Comparison of ENCODE assay signal across 1 cellular context in the genomic region with DNA sequence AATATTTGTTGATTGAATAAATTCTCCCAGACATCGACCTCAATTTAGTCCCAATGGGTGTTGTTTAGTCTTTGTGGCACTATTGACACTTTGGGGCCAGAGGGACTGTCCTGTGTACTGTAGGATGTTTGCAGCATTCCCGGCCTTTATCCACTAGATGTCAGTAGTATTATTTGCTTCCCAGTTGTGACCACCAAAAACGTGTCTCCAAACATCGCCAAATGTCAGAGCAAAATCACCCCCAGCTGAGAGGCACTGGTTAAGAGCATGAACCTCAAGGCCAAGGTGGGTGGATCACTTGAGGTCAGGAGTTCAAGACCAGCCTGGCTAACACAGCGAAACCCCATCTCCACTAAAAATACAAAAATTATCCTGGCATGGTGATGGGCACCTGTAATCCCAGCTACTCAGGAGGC.
A peak's percentile ranks its signal among the peaks of the same experiment; 100 is the strongest.
TF ChIP-seq lines count a peak whose summit lies in the region.

No MANE protein-coding gene starts in this region.

TF ChIP-seq in IMR-90, 13 proteins besides CTCF, POLR2A, EP300 and RAD21:
- TF ChIP-seq RCOR1 (IDR thresholded peaks at IDR 0.05; ENCODE audit: insufficient replicate concordance, low read length) (no peak), SMC3 (IDR thresholded peaks at IDR 0.05; ENCODE audit: low read depth, low read length) (peak; percentile 63)
